Comparison of ENCODE assay signal across 8 cellular contexts in genomic region chr2:99488999-99489757, GRCh38. TPM values are rescaled to one million over a fixed set of nuclear protein-coding genes. Genes with fewer than 3 reads are reported as not detected.
DNase-seq lines count a peak whose midpoint lies in the region; TF ChIP-seq lines count a peak whose summit lies in the region.

No MANE protein-coding gene starts in this region.

- TF ChIP-seq CTCF in WI38 (IDR thresholded peaks at IDR 0.05; ENCODE audit: low read depth, low read length) (no peak), chondrocyte (IDR thresholded peaks at IDR 0.05) (no peak)

- H3K27me3 ChIP-seq in GM23248 (replicated peaks; ENCODE audit: insufficient read depth), result no peaks in the 10 kb centered on the region

- H3K79me2 ChIP-seq in GM23248 (ENCODE audit: insufficient read depth), result peaks cover 50% of the 10 kb centered on the region

- H3K4me3 Mint-ChIP-seq in chondrocyte (ENCODE audit: unreplicated experiment), result peak overlapping the region; percentile 99

- no peaks in the 10 kb centered on the region for H3K9me3 Mint-ChIP-seq in chondrocyte (ENCODE audit: low read depth)

- peak; percentile 78 for DNase-seq in GM23248
- peak; percentile 34 for DNase-seq in LHCN-M2 (ENCODE audit: low read depth)
- no peak for DNase-seq in chondrocyte (ENCODE audit: low spot score)
- DNase-seq in kidney tubule cell (ENCODE audit: low spot score), result peak; percentile 69
- DNase-seq in stimulated activated CD4-positive, alpha-beta T cell treated with anti-CD3 and anti-CD28 coated beads, Interleukin-1b, Interleukin-23, amount 100 ng/mL, for 4 hours (ENCODE audit: low read depth in 2 of 2), result peak; percentile 4 to 29
- no peak for DNase-seq in OCI-M2 (lab: John Stamatoyannopoulos, UW; ENCODE audit: unreplicated experiment)

- peak overlapping the region; percentile 96 for H3K27ac Mint-ChIP-seq in chondrocyte (ENCODE audit: unreplicated experiment)

- H3K27me3 Mint-ChIP-seq in chondrocyte (ENCODE audit: low read depth), result peaks cover 2% of the 10 kb centered on the region

- peak overlapping the region; percentile 91 for H3K9ac ChIP-seq in GM23248

- peak overlapping the region; percentile 76 for H2AFZ ChIP-seq in GM23248

- no peaks in the 10 kb centered on the region for H3K9me3 ChIP-seq in GM23248 (ENCODE audit: low read depth)

- WGBS in GM23248 (ENCODE audit: low coverage in 1 of 2, low lambda C conversion rate in 2 of 2, missing lambda C conversion rate in 2 of 2), 2 experiments, result 0 to 1% methylated on average over 48 to 55 of the region's 95 CpGs

- no peaks in the 10 kb centered on the region for H3K36me3 ChIP-seq in GM23248 (ENCODE audit: low read depth)

- H3K4me1 Mint-ChIP-seq in chondrocyte (ENCODE audit: low read depth), result peaks cover 32% of the 10 kb centered on the region

- H3K4me2 ChIP-seq in GM23248 (ENCODE audit: unreplicated experiment), result peak overlapping the region; percentile 74

- in situ Hi-C loops in GM23248 (cut with MboI), result no loop called here

- peak overlapping the region; percentile 63 for H3K27ac ChIP-seq in GM23248

- H3K9me2 ChIP-seq in GM23248 (ENCODE audit: insufficient read depth), result no peaks in the 10 kb centered on the region

- H3K4me3 ChIP-seq in GM08714 (ENCODE audit: low read length), result peak overlapping the region; percentile 82
- peak overlapping the region; percentile 89 for H3K4me3 ChIP-seq in GM23248
- H3K4me3 ChIP-seq in WI38 (ENCODE audit: low read depth, low read length), result peak overlapping the region; percentile 80

- peaks cover 12% of the 10 kb centered on the region for H3K4me1 ChIP-seq in GM23248 (ENCODE audit: insufficient read depth)

- H3F3A ChIP-seq in GM23248 (ENCODE audit: insufficient read depth), result 0 out of 2 replicates have a peak, but pooled peaks cover 4% of the 10 kb centered on the region

- no peaks in the 10 kb centered on the region for H3K36me3 Mint-ChIP-seq in chondrocyte (ENCODE audit: low read depth)

- H4K20me1 ChIP-seq in GM23248 (ENCODE audit: insufficient read depth), result peaks cover 7% of the 10 kb centered on the region; the same call in 1 of the 2 replicates

RNA-seq across cellular contexts. Expression of gene REV1, which starts 0.6 kb away (rescaled TPM):
- 15.0 and 19.5 TPM in 2 replicates for total RNA-seq in GM23248 (2014; rRNA removed; shearing (Covaris generic))
- polyA plus RNA-seq in GM23248 (2016; fragmentation: Nextera tagmentation; extraction: Ambion mirVana), result 14.4 and 15.1 TPM in 2 replicates
- total RNA-seq in LHCN-M2 (2014; rRNA removed), result 13.9 and 19.0 TPM in 2 replicates
- polyA plus RNA-seq in LHCN-M2 (2012), result 7.2 TPM
- 24.4 to 32.8 TPM (median 25.0 TPM) in 3 replicates for total RNA-seq in chondrocyte

Comparison
In these comparisons a context has a peak if more than half of its experiments do, and no peak if none do; other contexts are left out.
1. DNase-seq: peak in GM23248 (single experiment), LHCN-M2 (single experiment), kidney tubule cell (single experiment) and stimulated activated CD4-positive, alpha-beta T cell treated with anti-CD3 and anti-CD28 coated beads, Interleukin-1b, Interleukin-23, amount 100 ng/mL, for 4 hours (2 of 2); none in chondrocyte (single experiment) and OCI-M2 (single experiment).
2. Peak in every context shown above with its lines, with median percentiles within 50 percentile points of each other: H3K4me3 ChIP-seq.